Comparison of ENCODE assay signal across 9 cellular contexts in genomic region chr16:81521141-81521626, GRCh38.
DNase-seq lines count a peak whose midpoint lies in the region; ATAC-seq and TF ChIP-seq lines count a peak whose summit lies in the region.
"Had no signal": no experiment of that assay in that cellular context is flagged by ENCODE, and none has a peak within 500 bp of the region (broad histone marks: within the 10 kb centered on the region; RNA-seq: fewer than 3 reads in every experiment).

No MANE protein-coding gene starts in this region.

- H3K4me1 ChIP-seq in lower lobe of right lung (peaks cover 40% of the 10 kb centered on the region), vagina (peaks cover 54% of the 10 kb centered on the region)

- TF ChIP-seq POLR2A in vagina (IDR thresholded peaks at IDR 0.05) = no peak

- H3K9me3 ChIP-seq in lower lobe of right lung = no peaks in the 10 kb centered on the region
- no peaks in the 10 kb centered on the region for H3K9me3 ChIP-seq in vagina
- H3K9me3 ChIP-seq: adrenal gland had no signal

- H3K4me3 ChIP-seq in lower lobe of right lung (no peak overlapping the region), vagina (no peak overlapping the region)
- H3K4me3 ChIP-seq: adrenal gland had no signal

- ATAC-seq in GM18498 (IDR thresholded peaks at IDR 0.05; ENCODE audit: unreplicated experiment) (peak; percentile 67), lower lobe of right lung (peak; percentile 38 to 40)
- peak; percentile 89 for ATAC-seq in stimulated activated memory B cell treated with anti-CD40 and anti-IgM and Interleukin-4, amounts not matched to agents 10 μg/mL and 1 μg/mL and 100 μg/mL, for 72 hours

- H3K36me3 Mint-ChIP-seq in stimulated activated memory B cell treated with anti-CD40 and anti-IgM and Interleukin-4, amounts not matched to agents 10 μg/mL and 1 μg/mL and 100 μg/mL, for 72 hours = peaks cover 19% of the 10 kb centered on the region

- peak overlapping the region; percentile 68 for H3K27ac Mint-ChIP-seq in stimulated activated memory B cell treated with anti-CD40 and anti-IgM and Interleukin-4, amounts not matched to agents 10 μg/mL and 1 μg/mL and 100 μg/mL, for 72 hours

- peaks cover 32% of the 10 kb centered on the region for H3K4me1 Mint-ChIP-seq in stimulated activated memory B cell treated with anti-CD40 and anti-IgM and Interleukin-4, amounts not matched to agents 10 μg/mL and 1 μg/mL and 100 μg/mL, for 72 hours

- DNase-seq in MV-4-11 (lab: John Stamatoyannopoulos, UW) (peak; percentile 50), activated T-cell treated with anti-CD3 and anti-CD28 coated beads for 1 hour (ENCODE audit: low read depth) (peak; percentile 58), lower lobe of right lung (peak; percentile 50), vagina (ENCODE audit: extremely low spot score in 2 of 2) (no peak), iPS-NIHi7 (ENCODE audit: extremely low spot score) (no peak), NOMO-1 treated with dmso at 0.1 percent for 144 hours (lab: John Stamatoyannopoulos, UW; ENCODE audit: unreplicated experiment) (no peak)

- no peaks in the 10 kb centered on the region for H3K9me3 Mint-ChIP-seq in stimulated activated memory B cell treated with anti-CD40 and anti-IgM and Interleukin-4, amounts not matched to agents 10 μg/mL and 1 μg/mL and 100 μg/mL, for 72 hours

- H3K27me3 Mint-ChIP-seq in stimulated activated memory B cell treated with anti-CD40 and anti-IgM and Interleukin-4, amounts not matched to agents 10 μg/mL and 1 μg/mL and 100 μg/mL, for 72 hours = no peaks in the 10 kb centered on the region

- no peak overlapping the region for H3K4me3 Mint-ChIP-seq in stimulated activated memory B cell treated with anti-CD40 and anti-IgM and Interleukin-4, amounts not matched to agents 10 μg/mL and 1 μg/mL and 100 μg/mL, for 72 hours

- H3K27ac ChIP-seq in lower lobe of right lung = no peak overlapping the region
- no peak overlapping the region for H3K27ac ChIP-seq in vagina
- H3K27ac ChIP-seq: adrenal gland had no signal

- no peak for TF ChIP-seq CTCF in lower lobe of right lung (IDR thresholded peaks at IDR 0.05)
- no peak for TF ChIP-seq CTCF in vagina (IDR thresholded peaks at IDR 0.05)

- H3K36me3 ChIP-seq in lower lobe of right lung = no peaks in the 10 kb centered on the region
- no peaks in the 10 kb centered on the region for H3K36me3 ChIP-seq in vagina
- H3K36me3 ChIP-seq: adrenal gland had no signal

- H3K27me3 ChIP-seq in lower lobe of right lung (ENCODE audit: low read depth) = no peaks in the 10 kb centered on the region
- no peaks in the 10 kb centered on the region for H3K27me3 ChIP-seq in vagina
- H3K27me3 ChIP-seq: adrenal gland had no signal

- intact Hi-C loops in lower lobe of right lung (cut with DNase I) = no loop called here
- intact Hi-C loops in vagina (cut with DNase I) = no loop called here

Comparison
In these comparisons a context has a peak if more than half of its experiments do, and no peak if none do; other contexts are left out.
1. ATAC-seq: peak in every context shown above with its lines; median percentile 89 in stimulated activated memory B cell treated with anti-CD40 and anti-IgM and Interleukin-4, amounts not matched to agents 10 μg/mL and 1 μg/mL and 100 μg/mL, for 72 hours; 67 in GM18498; 39 in lower lobe of right lung.
2. DNase-seq: peak in MV-4-11 (single experiment), activated T-cell treated with anti-CD3 and anti-CD28 coated beads for 1 hour (single experiment) and lower lobe of right lung (single experiment); none in vagina (0 of 2), iPS-NIHi7 (single experiment) and NOMO-1 treated with dmso at 0.1 percent for 144 hours (single experiment).